13 cellular contexts compared by ENCODE assay signal in the genomic region with DNA sequence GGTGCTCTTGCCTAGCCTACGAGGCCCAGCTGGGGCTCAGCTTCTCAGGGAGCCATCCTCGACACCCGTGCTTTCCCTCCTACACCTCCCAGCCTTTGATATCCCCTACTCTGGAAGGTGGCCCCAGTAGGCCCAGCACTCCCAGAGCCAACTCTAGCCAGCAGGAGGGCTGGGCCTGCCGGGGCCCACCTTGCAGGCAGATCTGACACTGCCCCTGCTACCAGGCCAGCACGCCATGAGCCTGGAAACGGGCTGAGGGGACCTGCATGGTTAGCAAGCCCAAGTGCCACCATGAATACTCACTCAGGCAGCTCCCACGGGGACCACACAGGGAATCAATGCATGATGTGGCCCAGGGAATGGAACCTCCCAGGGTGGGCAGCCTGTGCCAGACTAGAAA.
"Had no signal": no experiment of that assay in that cellular context is flagged by ENCODE, and none has a peak within 500 bp of the region (broad histone marks: within the 10 kb centered on the region; RNA-seq: fewer than 3 reads in every experiment).

No MANE protein-coding gene starts in this region.

- H3K9me3 ChIP-seq: esophagus squamous epithelium, gastroesophageal sphincter, pancreas, tibial artery had no signal

- H3K9ac ChIP-seq: neural progenitor cell had no signal

- H3K4me3 ChIP-seq: esophagus squamous epithelium, gastroesophageal sphincter, neural progenitor cell, pancreas, smooth muscle cell, tibial artery had no signal

- ATAC-seq: gastroesophageal sphincter, left colon, pancreas, right cardiac atrium had no signal

- H3K27me3 ChIP-seq: gastroesophageal sphincter, neural progenitor cell, pancreas, tibial artery had no signal

- H3K36me3 ChIP-seq: esophagus squamous epithelium, gastroesophageal sphincter, neural progenitor cell, pancreas, tibial artery had no signal

- DNase-seq: esophagus squamous epithelium; foreskin fibroblast; glutamatergic neuron; left colon; midbrain; occipital lobe; right cardiac atrium; stimulated activated CD4-positive, alpha-beta T cell treated with anti-CD3 and anti-CD28 coated beads, Interleukin-2, amount 100 ng/mL, for 48 hours had no signal

- H3K4me2 ChIP-seq: smooth muscle cell had no signal

- FAIRE-seq: pancreas had no signal

- H3K4me1 ChIP-seq: gastroesophageal sphincter, pancreas, tibial artery had no signal

- H3K27ac ChIP-seq: esophagus squamous epithelium, gastroesophageal sphincter, neural progenitor cell, pancreas, tibial artery had no signal
